14 cellular contexts compared by ENCODE assay signal in genomic region chr17:12637015-12637414, GRCh38. TPM values are rescaled to one million over a fixed set of nuclear protein-coding genes. Genes with fewer than 3 reads are reported as not detected.
DNase-seq lines count a peak whose midpoint lies in the region; ATAC-seq lines count a peak whose summit lies in the region.
"Had no signal": no experiment of that assay in that cellular context is flagged by ENCODE, and none has a peak within 500 bp of the region (broad histone marks: within the 10 kb centered on the region; RNA-seq: fewer than 3 reads in every experiment).

No MANE protein-coding gene starts in this region.

- H3K9me3 Mint-ChIP-seq in stimulated activated naive CD8-positive, alpha-beta T cell treated with anti-CD3 and anti-CD28 coated beads, Interleukin-15, amount 100 ng/mL, for 72 hours: peaks cover 4 to 19% of the 10 kb centered on the region in 2 donors
- H3K9me3 Mint-ChIP-seq: activated T-cell treated with anti-CD3 and anti-CD28 coated beads, Interleukin-2, amount 50 U/mL, for 24 hours had no signal

- no peak overlapping the region for H2BK5ac ChIP-seq in trophoblast cell (ENCODE audit: low read depth, low read length, poor library complexity)

- no peak overlapping the region for H3K27ac Mint-ChIP-seq in stimulated activated naive CD8-positive, alpha-beta T cell treated with anti-CD3 and anti-CD28 coated beads, Interleukin-15, amount 100 ng/mL, for 72 hours
- H3K27ac Mint-ChIP-seq: activated T-cell treated with anti-CD3 and anti-CD28 coated beads, Interleukin-2, amount 50 U/mL, for 24 hours; T-helper 1 cell treated with Interleukin-12 subunit alpha and Interleukin-12 subunit beta and Interleukin-4 antibody, amounts not matched to agents 30 μg/mL and 1 μg/mL, for 36 hours had no signal

- no peak overlapping the region for H3K14ac ChIP-seq in trophoblast cell (ENCODE audit: low read length)

- ATAC-seq in GM18858 (IDR thresholded peaks at IDR 0.05; ENCODE audit: unreplicated experiment): no peak
- ATAC-seq in stimulated activated naive CD8-positive, alpha-beta T cell treated with anti-CD3 and anti-CD28 coated beads, Interleukin-15, amount 100 ng/mL, for 72 hours: no peak
- no peak for ATAC-seq in GM21786 (IDR thresholded peaks at IDR 0.05; ENCODE audit: unreplicated experiment)
- ATAC-seq: HepG2, psoas muscle had no signal

- H4K8ac ChIP-seq in trophoblast cell (ENCODE audit: low read depth, low read length): no peak overlapping the region

- H2AFZ ChIP-seq in trophoblast cell (ENCODE audit: insufficient read depth, low read length, poor library complexity): no peak overlapping the region

- no peak overlapping the region for H3K9ac ChIP-seq in trophoblast cell (ENCODE audit: low read length)

- no peak overlapping the region for H2AK5ac ChIP-seq in trophoblast cell (ENCODE audit: low read length)

- H3K27me3 Mint-ChIP-seq in stimulated activated naive CD8-positive, alpha-beta T cell treated with anti-CD3 and anti-CD28 coated beads, Interleukin-15, amount 100 ng/mL, for 72 hours: peaks cover 31% of the 10 kb centered on the region

- H3K18ac ChIP-seq in trophoblast cell (ENCODE audit: low read length): no peak overlapping the region

- no peaks in the 10 kb centered on the region for H3K79me2 ChIP-seq in trophoblast cell (ENCODE audit: control insufficient read depth, insufficient read depth, low read length, poor library complexity)

- no peak overlapping the region for H3K4ac ChIP-seq in trophoblast cell (ENCODE audit: low read depth, low read length)

- no CpG with 5 or more reads among the region's 2 CpGs for WGBS in trophoblast cell (ENCODE audit: extremely low coverage, insufficient coverage, insufficient read length)

- peaks cover 0 to 2% of the 10 kb centered on the region in 2 experiments for H3K4me1 ChIP-seq in trophoblast cell (ENCODE audit: control insufficient read depth in 1 of 2, insufficient read depth in 2 of 2, low read length in 2 of 2)
- H3K4me1 ChIP-seq: psoas muscle had no signal

- no peaks in the 10 kb centered on the region for H3K4me1 Mint-ChIP-seq in stimulated activated naive CD8-positive, alpha-beta T cell treated with anti-CD3 and anti-CD28 coated beads, Interleukin-15, amount 100 ng/mL, for 72 hours

- peaks cover 7% of the 10 kb centered on the region for H3K79me1 ChIP-seq in trophoblast cell (ENCODE audit: low read length)

- H3K4me2 ChIP-seq in trophoblast cell (ENCODE audit: low read length): no peak overlapping the region

- H3K27ac ChIP-seq in epithelial cell of prostate: peak overlapping the region; percentile 44
- peak overlapping the region; percentile 58 for H3K27ac ChIP-seq in trophoblast cell (ENCODE audit: low read depth, low read length)
- H3K27ac ChIP-seq: psoas muscle had no signal

- no peak overlapping the region for H4K91ac ChIP-seq in trophoblast cell (ENCODE audit: low read depth, low read length)

- no peak overlapping the region for H4K12ac ChIP-seq in trophoblast cell (ENCODE audit: low read depth, low read length)

- H2BK120ac ChIP-seq in trophoblast cell (ENCODE audit: insufficient read depth, low read length, poor library complexity): no peak overlapping the region

- H3K4me3 ChIP-seq in trophoblast cell (ENCODE audit: low read depth, low read length): no peak overlapping the region
- H3K4me3 ChIP-seq: psoas muscle had no signal

- peak; percentile 87 for DNase-seq in ELR (ENCODE audit: low read depth)
- peak; percentile 7 to 55 for DNase-seq in NOMO-1 (lab: John Stamatoyannopoulos, UW; ENCODE audit: unreplicated experiment in 2 of 2)
- DNase-seq in epithelial cell of prostate (ENCODE audit: low read depth, low spot score): peak; percentile 77
- peak; percentile 81 to 85 for DNase-seq in trophoblast cell
- no peak for DNase-seq in stimulated activated naive CD8-positive, alpha-beta T cell treated with anti-CD3 and anti-CD28 coated beads, Interleukin-15, amount 100 ng/mL, for 72 hours
- no peak for DNase-seq in HT-29 (ENCODE audit: low spot score)
- DNase-seq: activated T-cell treated with anti-CD3 and anti-CD28 coated beads, Interleukin-2, amount 50 U/mL, for 24 hours; kidney; NCI-H2171 treated with DMSO at 0.1 percent for 48 hours; psoas muscle had no signal

- no peaks in the 10 kb centered on the region for H3K27me3 ChIP-seq in trophoblast cell (ENCODE audit: insufficient read depth, low read length)

- H3K36me3 ChIP-seq in trophoblast cell (ENCODE audit: control insufficient read depth in 1 of 2, insufficient read depth in 2 of 2, low read length in 2 of 2): no peaks in the 10 kb centered on the region

- no peak overlapping the region for H2BK12ac ChIP-seq in trophoblast cell (ENCODE audit: low read length)

- no peak overlapping the region for H3K4me3 Mint-ChIP-seq in stimulated activated naive CD8-positive, alpha-beta T cell treated with anti-CD3 and anti-CD28 coated beads, Interleukin-15, amount 100 ng/mL, for 72 hours
- H3K4me3 Mint-ChIP-seq: activated T-cell treated with anti-CD3 and anti-CD28 coated beads, Interleukin-2, amount 50 U/mL, for 24 hours; T-helper 1 cell treated with Interleukin-12 subunit alpha and Interleukin-12 subunit beta and Interleukin-4 antibody, amounts not matched to agents 30 μg/mL and 1 μg/mL, for 36 hours had no signal

- no peak overlapping the region for H3K23ac ChIP-seq in trophoblast cell (ENCODE audit: low read length)

- H3K9me3 ChIP-seq in trophoblast cell (ENCODE audit: insufficient read depth, low read depth, low read length): no peaks in the 10 kb centered on the region
- H3K9me3 ChIP-seq: psoas muscle had no signal

RNA-seq across cellular contexts. Expression of gene MYOCD, which starts 28.7 kb away (rescaled TPM):
- 18.3 and 20.8 TPM in 2 replicates for polyA plus RNA-seq in trophoblast cell (2013)
- not detected in 2 replicates for total RNA-seq in HT-29 (2014; rRNA removed; shearing (Covaris generic))
- total RNA-seq: HepG2 had no signal
- polyA plus RNA-seq: HepG2 had no signal

Comparison
In these comparisons a context has a peak if more than half of its experiments do, and no peak if none do; other contexts are left out.
1. DNase-seq: peak in ELR (single experiment), NOMO-1 (2 of 2), epithelial cell of prostate (single experiment) and trophoblast cell (2 of 2); none in stimulated activated naive CD8-positive, alpha-beta T cell treated with anti-CD3 and anti-CD28 coated beads, Interleukin-15, amount 100 ng/mL, for 72 hours (0 of 2) and HT-29 (single experiment).